ENCODE assay signal across 14 cellular contexts in the genomic region with DNA sequence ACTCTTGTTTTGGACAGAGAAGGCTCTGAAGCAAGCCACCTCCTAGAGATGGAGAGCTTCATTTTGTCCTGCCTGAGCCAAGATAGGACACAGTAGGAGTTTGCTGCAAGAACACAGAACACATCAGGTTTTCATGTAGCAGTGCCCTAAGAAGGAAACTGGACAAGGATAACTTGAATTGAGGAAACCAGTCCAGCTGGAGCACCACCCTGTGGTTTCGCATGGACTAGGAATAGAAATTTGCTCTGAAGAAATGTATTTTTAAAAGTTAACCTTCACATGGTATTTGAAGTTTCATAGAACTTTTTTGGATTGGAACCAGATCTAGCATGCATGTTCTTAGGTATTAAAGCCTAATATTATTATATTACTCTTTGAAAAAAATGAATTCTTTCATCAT.
A peak's percentile ranks its signal among the peaks of the same experiment; 100 is the strongest.
DNase-seq lines count a peak whose midpoint lies in the region; ATAC-seq and TF ChIP-seq lines count a peak whose summit lies in the region.
"Had no signal": no experiment of that assay in that cellular context is flagged by ENCODE, and none has a peak within 500 bp of the region (broad histone marks: within the 10 kb centered on the region; RNA-seq: fewer than 3 reads in every experiment).

No MANE protein-coding gene starts in this region.

- H3K4me1 ChIP-seq in breast epithelium (peaks cover 11 to 13% of the 10 kb centered on the region in 2 donors), hepatocyte (ENCODE audit: insufficient read depth) (peaks cover 16% of the 10 kb centered on the region), spleen (peaks cover 0 to 34% (median 22%) of the 10 kb centered on the region in 6 donors), Karpas-422 (ENCODE audit: low read length) (peaks cover 4% of the 10 kb centered on the region; the same call in 1 of the 2 replicates)

- H3K9me2 ChIP-seq in hepatocyte (replicated peaks; ENCODE audit: insufficient read depth) = no peaks in the 10 kb centered on the region
- no peaks in the 10 kb centered on the region for H3K9me2 ChIP-seq in Karpas-422 (replicated peaks; ENCODE audit: insufficient read depth, low read length)

- TF ChIP-seq CTCF in breast epithelium (IDR thresholded peaks at IDR 0.05) (peak in 2 of 3 donors; percentile 19 to 47), hepatocyte (IDR thresholded peaks at IDR 0.05; ENCODE audit: poor library complexity) (peak; percentile 49), spleen (IDR thresholded peaks at IDR 0.05 in 8 of 11, conservative IDR thresholded peaks at IDR 0.05 in 3 of 11) (peak in 5 of 11 experiments; percentile 13 to 34 (median 29))

- no peak overlapping the region for H3K9ac ChIP-seq in Karpas-422 (ENCODE audit: low read length)

- WGBS in hepatocyte (ENCODE audit: low lambda C conversion rate, missing lambda C conversion rate) = 81% methylated on average over 1 of the region's 1 CpG
- 32 to 77% (median 71%) methylated on average over 1 of the region's 1 CpG for WGBS in spleen, 5 donors

- TF ChIP-seq POLR2A in breast epithelium (IDR thresholded peaks at IDR 0.05) = no peak
- no peak for TF ChIP-seq POLR2A in spleen (IDR thresholded peaks at IDR 0.05)

- H3K27me3 ChIP-seq in breast epithelium = no peaks in the 10 kb centered on the region
- H3K27me3 ChIP-seq in hepatocyte = no peaks in the 10 kb centered on the region
- H3K27me3 ChIP-seq in spleen (replicated peaks in 1 of 7) = no peaks in the 10 kb centered on the region
- H3K27me3 ChIP-seq in Karpas-422 (ENCODE audit: low read length) = no peaks in the 10 kb centered on the region

- H4K20me1 ChIP-seq in hepatocyte (ENCODE audit: insufficient read depth, poor library complexity, severe bottlenecking) (no peaks in the 10 kb centered on the region), Karpas-422 (ENCODE audit: insufficient read depth, low read depth, low read length) (no peaks in the 10 kb centered on the region)

- H3K36me3 Mint-ChIP-seq in activated CD4-positive, alpha-beta T cell treated with anti-CD3 and anti-CD28 coated beads for 36 hours (ENCODE audit: low read depth) = no peaks in the 10 kb centered on the region

- no peaks in the 10 kb centered on the region for H3K9me3 Mint-ChIP-seq in activated CD4-positive, alpha-beta T cell treated with anti-CD3 and anti-CD28 coated beads for 36 hours (ENCODE audit: low read depth)

- H3K79me2 ChIP-seq in hepatocyte (no peaks in the 10 kb centered on the region), Karpas-422 (ENCODE audit: low read length) (no peaks in the 10 kb centered on the region)

- H2AFZ ChIP-seq in hepatocyte = no peak overlapping the region
- no peak overlapping the region for H2AFZ ChIP-seq in Karpas-422 (ENCODE audit: low read length)

- no peak overlapping the region for H3K27ac Mint-ChIP-seq in activated CD4-positive, alpha-beta T cell treated with anti-CD3 and anti-CD28 coated beads for 36 hours
- H3K27ac Mint-ChIP-seq: activated CD8-positive, alpha-beta T cell treated with anti-CD3 and anti-CD28 coated beads, Interleukin-2, amount 10 ng/mL, durations not matched to agents 7 days and 5 days had no signal

- H3K36me3 ChIP-seq in breast epithelium (no peaks in the 10 kb centered on the region), hepatocyte (replicated peaks; ENCODE audit: insufficient read depth, low read depth) (no peaks in the 10 kb centered on the region), spleen (no peaks in the 10 kb centered on the region), Karpas-422 (ENCODE audit: insufficient read depth, low read length) (no peaks in the 10 kb centered on the region)

- no peak overlapping the region for H3K4me3 ChIP-seq in breast epithelium
- H3K4me3 ChIP-seq in hepatocyte = no peak overlapping the region
- no peak overlapping the region for H3K4me3 ChIP-seq in spleen
- no peak overlapping the region for H3K4me3 ChIP-seq in Karpas-422 (ENCODE audit: low read length)

- CTCF ChIA-PET in activated CD4-positive, alpha-beta T cell treated with anti-CD3 and anti-CD28 coated beads for 36 hours (lab: Charles Lee) = interaction anchor here (0.5 to 1.0 kb wide), 3 partner anchors 12 to 432 kb away, joined by 3 read pairs; no protein-coding TSS in a partner anchor

- H3K4me2 ChIP-seq in hepatocyte (peak overlapping the region; percentile 35), Karpas-422 (ENCODE audit: low read depth, low read length, poor library complexity, severe bottlenecking) (no peak overlapping the region)

- H3K4me1 Mint-ChIP-seq in activated CD4-positive, alpha-beta T cell treated with anti-CD3 and anti-CD28 coated beads for 36 hours = no peaks in the 10 kb centered on the region

- no peak overlapping the region for H3K4me3 Mint-ChIP-seq in activated CD4-positive, alpha-beta T cell treated with anti-CD3 and anti-CD28 coated beads for 36 hours
- H3K4me3 Mint-ChIP-seq: activated CD8-positive, alpha-beta T cell treated with anti-CD3 and anti-CD28 coated beads, Interleukin-2, amount 10 ng/mL, durations not matched to agents 7 days and 5 days had no signal

- H3K27me3 Mint-ChIP-seq in activated CD4-positive, alpha-beta T cell treated with anti-CD3 and anti-CD28 coated beads for 36 hours = peaks cover 2% of the 10 kb centered on the region

- intact Hi-C loops in breast epithelium (cut with DNase I; ENCODE audit: low total_unique reads) = loop anchor here (10.0 kb wide), 1 partner anchor 52 kb away; no protein-coding TSS in a partner anchor
- intact Hi-C loops in spleen (cut with DNase I; ENCODE audit: low total_unique reads) = loop anchor here (10.0 kb wide), 1 partner anchor 72 kb away; a partner anchor contains a TSS
- intact Hi-C loops in activated CD4-positive, alpha-beta T cell treated with anti-CD3 and anti-CD28 coated beads for 36 hours (cut with DNase I, micrococcal nuclease) = loop anchor here (5.0 kb wide), 1 partner anchor 115 kb away; no protein-coding TSS in a partner anchor

- POLR2A ChIA-PET in activated CD4-positive, alpha-beta T cell treated with anti-CD3 and anti-CD28 coated beads for 36 hours (lab: Charles Lee) = no interaction called here

- ATAC-seq in activated CD4-positive, alpha-beta T cell treated with anti-CD3 and anti-CD28 coated beads for 36 hours = no peak
- ATAC-seq: activated CD8-positive, alpha-beta T cell treated with anti-CD3 and anti-CD28 coated beads, Interleukin-2, amount 10 ng/mL, durations not matched to agents 7 days and 5 days had no signal

- H3K27ac ChIP-seq in breast epithelium = peak overlapping the region; percentile 74 to 79
- peak overlapping the region; percentile 69 for H3K27ac ChIP-seq in hepatocyte
- H3K27ac ChIP-seq in spleen = peak overlapping the region in 6 of 8 donors; percentile 3 to 60 (median 40)
- H3K27ac ChIP-seq in Karpas-422 (ENCODE audit: low read length) = no peak overlapping the region

- peak; percentile 56 for DNase-seq in HCEC 1CT
- DNase-seq in breast epithelium (ENCODE audit: low spot score in 2 of 2) = no peak
- DNase-seq in hepatocyte (ENCODE audit: low spot score) = peak; percentile 37
- no peak for DNase-seq in spleen
- DNase-seq in NCI-H2029 treated with DMSO at 0.1 percent for 48 hours (lab: John Stamatoyannopoulos, UW) = no peak
- no peak for DNase-seq in activated CD4-positive, alpha-beta T cell treated with anti-CD3 and anti-CD28 coated beads for 36 hours
- no peak for DNase-seq in Karpas-422
- no peak for DNase-seq in kidney glomerular epithelial cell (lab: John Stamatoyannopoulos, UW)
- DNase-seq: activated CD8-positive, alpha-beta T cell treated with anti-CD3 and anti-CD28 coated beads, Interleukin-2, amount 10 ng/mL, durations not matched to agents 7 days and 5 days; amniotic stem cell; DND-41; glutamatergic neuron; NCI-H1105 treated with DMSO at 0.1 percent for 48 hours; stimulated activated CD4-positive, alpha-beta T cell treated with anti-CD3 and anti-CD28 coated beads, Interleukin-4, amount 100 ng/mL, for 4 hours had no signal

- H3K9me3 ChIP-seq in breast epithelium (no peaks in the 10 kb centered on the region), hepatocyte (ENCODE audit: low read depth) (no peaks in the 10 kb centered on the region), spleen (no peaks in the 10 kb centered on the region), Karpas-422 (ENCODE audit: low read length) (no peaks in the 10 kb centered on the region)

Comparison
In these comparisons a context has a peak if more than half of its experiments do, and no peak if none do; other contexts are left out.
1. DNase-seq: peak in HCEC 1CT (single experiment) and hepatocyte (single experiment); none in breast epithelium (0 of 2), spleen (single experiment), NCI-H2029 treated with DMSO at 0.1 percent for 48 hours (single experiment), activated CD4-positive, alpha-beta T cell treated with anti-CD3 and anti-CD28 coated beads for 36 hours (single experiment), Karpas-422 (single experiment) and kidney glomerular epithelial cell (single experiment).